In the genomic region with DNA sequence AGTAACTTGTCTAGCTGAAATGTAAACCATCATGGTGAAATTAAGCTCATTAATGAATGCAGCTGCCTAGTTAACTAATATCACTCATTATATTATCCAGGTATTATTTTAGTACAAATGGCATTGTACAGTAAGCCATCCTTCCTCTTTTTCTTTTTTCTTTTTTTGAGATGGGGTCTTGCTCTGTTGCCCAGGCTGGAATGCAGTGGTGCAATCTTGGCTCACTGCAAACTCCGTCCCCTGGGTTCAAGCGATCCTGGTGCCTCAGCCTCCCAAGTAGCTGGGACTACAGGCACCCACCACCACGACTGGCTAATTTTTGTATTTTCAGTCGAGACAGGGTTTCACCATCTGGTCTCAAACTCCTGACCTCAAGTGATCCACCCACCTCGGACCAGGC, we compare ENCODE assay signal across 10 cellular contexts. TPM values are rescaled to one million over a fixed set of nuclear protein-coding genes. Genes with fewer than 3 reads are reported as not detected.
A peak's percentile ranks its signal among the peaks of the same experiment; 100 is the strongest.
DNase-seq lines count a peak whose midpoint lies in the region; ATAC-seq, FAIRE-seq and TF ChIP-seq lines count a peak whose summit lies in the region.
"Not testable (repeated sequence)": the region's sequence is repeated elsewhere in the genome, so short reads cannot be mapped to it uniquely, and the experiment has no call there.
"Had no signal": no experiment of that assay in that cellular context is flagged by ENCODE, and none has a peak within 500 bp of the region (broad histone marks: within the 10 kb centered on the region; RNA-seq: fewer than 3 reads in every experiment).

No MANE protein-coding gene starts in this region.

- H3K9ac ChIP-seq in K562 (ENCODE audit: insufficient read depth in 1 of 2, low read depth in 2 of 2, low read length in 2 of 2): not testable (repeated sequence)

- in situ Hi-C loops in K562 (cut with MboI): not testable (repeated sequence)

- H3K9me1 ChIP-seq in K562 (ENCODE audit: control insufficient read depth, insufficient read depth, low read length): not testable (repeated sequence)

- not testable (repeated sequence) for BruUV-seq in K562 (replicated peaks; lab: Mats Ljungman, UMichigan)

- TF ChIP-seq EP300 in K562 (IDR thresholded peaks at IDR 0.05; ENCODE audit: low read length): not testable (repeated sequence)

- H3K27ac Mint-ChIP-seq in CD4-positive, alpha-beta T cell: peak overlapping the region; percentile 64
- H3K27ac Mint-ChIP-seq in T-cell: peak overlapping the region; percentile 91 to 93
- H3K27ac Mint-ChIP-seq in activated CD8-positive, alpha-beta memory T cell treated with anti-CD3 and anti-CD28 coated beads, Interleukin-2, amount 10 ng/mL, durations not matched to agents 7 days and 5 days: peak overlapping the region; percentile 24
- H3K27ac Mint-ChIP-seq in naive thymus-derived CD8-positive, alpha-beta T cell: peak overlapping the region; percentile 46 to 98 (median 63)

- peaks cover 28 to 45% of the 10 kb centered on the region in 2 experiments for H3K4me1 ChIP-seq in K562 (replicated peaks in 1 of 2; ENCODE audit: control insufficient read depth in 2 of 2, insufficient read depth in 2 of 2, low read length in 2 of 2)

- not testable (repeated sequence) for H3K27ac ChIP-seq in CD4-positive, alpha-beta T cell (ENCODE audit: low read depth, low read length); K562 (ENCODE audit: extremely low read depth, low read depth, low read length)

- intact Hi-C loops in CD4-positive, alpha-beta T cell (cut with DNase I, micrococcal nuclease); K562 (cut with micrococcal nuclease): not testable (repeated sequence)

- not testable (repeated sequence) for H3K4me2 ChIP-seq in K562 (ENCODE audit: insufficient read depth, low read length)

- not testable (repeated sequence) for H3K27me3 Mint-ChIP-seq in CD4-positive, alpha-beta T cell; T-cell; activated CD8-positive, alpha-beta memory T cell treated with anti-CD3 and anti-CD28 coated beads, Interleukin-2, amount 10 ng/mL, durations not matched to agents 7 days and 5 days; naive thymus-derived CD8-positive, alpha-beta T cell

- H3K4me1 Mint-ChIP-seq in CD4-positive, alpha-beta T cell (ENCODE audit: low read depth): peaks cover 58% of the 10 kb centered on the region
- peaks cover 62 to 80% (median 73%) of the 10 kb centered on the region in 3 donors for H3K4me1 Mint-ChIP-seq in T-cell
- peaks cover 78% of the 10 kb centered on the region for H3K4me1 Mint-ChIP-seq in activated CD8-positive, alpha-beta memory T cell treated with anti-CD3 and anti-CD28 coated beads, Interleukin-2, amount 10 ng/mL, durations not matched to agents 7 days and 5 days
- peaks cover 27 to 84% (median 80%) of the 10 kb centered on the region in 4 donors for H3K4me1 Mint-ChIP-seq in naive thymus-derived CD8-positive, alpha-beta T cell

- H2AFZ ChIP-seq in K562 (ENCODE audit: low read depth, low read length): not testable (repeated sequence)

- CTCF ChIA-PET in CD4-positive, alpha-beta T cell (lab: Charles Lee): interaction anchor here (1.2 to 2.9 kb wide), 2 partner anchors 10 to 39 kb away, joined by 3 to 10 read pairs; no protein-coding TSS in a partner anchor
- CTCF ChIA-PET in T-cell (lab: Charles Lee): interaction anchor here in 1 of 2 donors (0.7 kb wide), 1 partner anchor 409 kb away, joined by 3 read pairs; no protein-coding TSS in a partner anchor
- CTCF ChIA-PET in activated CD8-positive, alpha-beta memory T cell treated with anti-CD3 and anti-CD28 coated beads, Interleukin-2, amount 10 ng/mL, durations not matched to agents 7 days and 5 days (lab: Charles Lee): interaction anchor here (1.1 to 26.0 kb wide), 3 partner anchors 8 to 44 kb away, joined by 4 to 952 read pairs (median 931); partner anchors contain the start of genes ATP6V1G2, DDX39B, LST1 and LTB
- CTCF ChIA-PET in K562 (lab: Yijun Ruan, JAX; ENCODE audit: low intra/inter-chr PET ratio): not testable (repeated sequence)

- WGBS in K562 (ENCODE audit: insufficient coverage, low coverage, missing lambda C conversion rate): 53% methylated on average over 5 of the region's 5 CpGs

- TF ChIP-seq RAD21 in K562 (CRISPR knock-in tag; conservative IDR thresholded peaks at IDR 0.05 in 1 of 2, IDR thresholded peaks at IDR 0.05 in 1 of 2): not testable (repeated sequence)

- not testable (repeated sequence) for H3K36me3 Mint-ChIP-seq in CD4-positive, alpha-beta T cell (ENCODE audit: low read depth); T-cell; naive thymus-derived CD8-positive, alpha-beta T cell
- H3K36me3 Mint-ChIP-seq in activated CD8-positive, alpha-beta memory T cell treated with anti-CD3 and anti-CD28 coated beads, Interleukin-2, amount 10 ng/mL, durations not matched to agents 7 days and 5 days: peaks cover 25% of the 10 kb centered on the region

- H3K79me2 ChIP-seq in K562 (ENCODE audit: control insufficient read depth, insufficient read depth, low read length): not testable (repeated sequence)

- FAIRE-seq in K562 (lab: Jason Lieb, UNC): not testable (repeated sequence)

- not testable (repeated sequence) for H3K27me3 ChIP-seq in CD4-positive, alpha-beta T cell (ENCODE audit: control insufficient read depth, insufficient read depth, low read length); K562 (ENCODE audit: control insufficient read depth in 2 of 2, insufficient read depth in 2 of 2, low read length in 2 of 2)

- TF ChIP-seq CTCF in CD4-positive, alpha-beta T cell (IDR thresholded peaks at IDR 0.05); K562 (IDR thresholded peaks at IDR 0.05 in 2 of 3, conservative IDR thresholded peaks at IDR 0.05 in 1 of 3; ENCODE audit: insufficient read depth in 2 of 3, low read depth in 1 of 3, low read length in 3 of 3): not testable (repeated sequence)

- TF ChIP-seq POLR2A in K562 (conservative IDR thresholded peaks at IDR 0.05): not testable (repeated sequence)

- DNase-seq in CD4-positive, alpha-beta T cell; T-cell; activated CD8-positive, alpha-beta memory T cell treated with anti-CD3 and anti-CD28 coated beads, Interleukin-2, amount 10 ng/mL, durations not matched to agents 7 days and 5 days; K562 (ENCODE audit: extremely low read depth in 1 of 4, low spot score in 3 of 4); naive thymus-derived CD8-positive, alpha-beta T cell: not testable (repeated sequence)

- not testable (repeated sequence) for H3K9me3 ChIP-seq in CD4-positive, alpha-beta T cell (ENCODE audit: control insufficient read depth, low read length); K562 (replicated peaks; ENCODE audit: control insufficient read depth, insufficient read depth, low read depth, low read length)

- not testable (repeated sequence) for H3K4me3 Mint-ChIP-seq in CD4-positive, alpha-beta T cell; T-cell; activated CD8-positive, alpha-beta memory T cell treated with anti-CD3 and anti-CD28 coated beads, Interleukin-2, amount 10 ng/mL, durations not matched to agents 7 days and 5 days
- peak overlapping the region in 1 of 10 donors; percentile 2 for H3K4me3 Mint-ChIP-seq in naive thymus-derived CD8-positive, alpha-beta T cell

- H4K20me1 ChIP-seq in K562 (replicated peaks; ENCODE audit: control insufficient read depth, insufficient read depth, low read length): not testable (repeated sequence)

- not testable (repeated sequence) for H3K4me3 ChIP-seq in K562

- ATAC-seq in CD4-positive, alpha-beta T cell (ENCODE audit: poor library complexity); T-cell (replicated peaks in 1 of 4); activated CD8-positive, alpha-beta memory T cell treated with anti-CD3 and anti-CD28 coated beads, Interleukin-2, amount 10 ng/mL, durations not matched to agents 7 days and 5 days; K562; naive thymus-derived CD8-positive, alpha-beta T cell: not testable (repeated sequence)

- not testable (repeated sequence) for H3K36me3 ChIP-seq in K562 (ENCODE audit: control insufficient read depth, insufficient read depth, low read length)

- not testable (repeated sequence) for H3K9me3 Mint-ChIP-seq in CD4-positive, alpha-beta T cell; T-cell; activated CD8-positive, alpha-beta memory T cell treated with anti-CD3 and anti-CD28 coated beads, Interleukin-2, amount 10 ng/mL, durations not matched to agents 7 days and 5 days (ENCODE audit: low read depth); naive thymus-derived CD8-positive, alpha-beta T cell

- POLR2A ChIA-PET in CD4-positive, alpha-beta T cell (lab: Charles Lee): interaction anchor here (1.5 to 29.8 kb wide), 2 partner anchors 20 to 39 kb away, joined by 3 to 1160 read pairs; partner anchors contain the start of genes LST1, LTA, LTB and TNF
- POLR2A ChIA-PET in T-cell (lab: Charles Lee): not testable (repeated sequence)
- POLR2A ChIA-PET in K562 (lab: Yijun Ruan, JAX): interaction anchor here (2.4 kb wide), 1 partner anchor 49 kb away, joined by 8 read pairs; the partner anchor contains the start of gene DDX39B
- POLR2A ChIA-PET in naive thymus-derived CD8-positive, alpha-beta T cell (lab: Charles Lee): interaction anchor here (38.0 kb wide), 1 partner anchor 19 kb away, joined by 1584 read pairs; the partner anchor contains the start of genes LST1, LTA, LTB and TNF

RNA-seq across cellular contexts. Expression of gene NCR3, which starts 2.1 kb away (rescaled TPM):
- 1 to 10 TPM; 2.3 to 2.6 TPM for total RNA-seq in CD4-positive, alpha-beta T cell
- total RNA-seq in T-cell: 10 to 100 TPM; 13.6 to 38.0 (median 16.0) TPM
- 100 to 1,000 TPM; 137 to 152 TPM for total RNA-seq in activated CD8-positive, alpha-beta memory T cell treated with anti-CD3 and anti-CD28 coated beads, Interleukin-2, amount 10 ng/mL, durations not matched to agents 7 days and 5 days
- total RNA-seq in K562 (2011; cell fraction: chromatin; rRNA removed; ENCODE audit: low replicate concordance): 1.3 TPM in 1 of 2 replicates, not detected in the other
- 1.4 and 3.8 TPM in 2 replicates for total RNA-seq in K562 (2011; cell fraction: nucleolus; rRNA removed)
- total RNA-seq in K562 (2011; cell fraction: nucleoplasm; rRNA removed): 0.95 and 3.0 TPM in 2 replicates
- not detected in 2 replicates for total RNA-seq in K562 (2014; rRNA removed)
- 0.22 TPM in 2 replicates for total RNA-seq in K562 (2014; rRNA removed; fragmentation: Illumina TruSeq; extraction: Trizol)
- total RNA-seq in K562 (2015; rRNA removed; fragmentation: Illumina TruSeq; extraction: Trizol): 0.29 and 0.94 TPM in 2 replicates
- 0.67 and 0.86 TPM in 2 replicates for total RNA-seq in K562 (2021)
- polyA plus RNA-seq in K562 (2011; rRNA removed): 0.84 and 1.3 TPM in 2 replicates
- 1.1 and 3.3 TPM in 2 replicates for polyA plus RNA-seq in K562 (2011; cell fraction: cytosol; rRNA removed)
- 0.21 and 1.7 TPM in 2 replicates for polyA plus RNA-seq in K562 (2011; cell fraction: nucleus; rRNA removed)
- 1.5 TPM in 2 replicates for polyA plus RNA-seq in K562 (2012)
- 0.40 and 0.93 TPM in 2 replicates for polyA plus RNA-seq in K562 (2014; fragmentation: Illumina TruSeq; extraction: Trizol)
- polyA plus RNA-seq in K562 (2014; fragmentation: Nextera tagmentation; extraction: Ambion mirVana): 1 to 10 TPM; 1.3 to 1.9 TPM
- 0.84 and 0.88 TPM in 2 replicates for polyA plus RNA-seq in K562 (2014; rRNA removed)
- polyA minus RNA-seq in K562 (2011; rRNA and poly(A)+ RNA removed): 1.1 and 2.1 TPM in 2 replicates
- not detected in 2 replicates for polyA minus RNA-seq in K562 (2011; cell fraction: cytosol; rRNA and poly(A)+ RNA removed)
- polyA minus RNA-seq in K562 (2011; cell fraction: nucleus; rRNA and poly(A)+ RNA removed): not detected in 2 replicates
- total RNA-seq in naive thymus-derived CD8-positive, alpha-beta T cell: 1 to 10 TPM; 8.5 to 8.8 TPM
- 10 to 100 TPM; 54.3 to 86.3 (median 76.0) TPM for polyA plus RNA-seq in naive thymus-derived CD8-positive, alpha-beta T cell
- total RNA-seq: H1, IMR-90 had no signal
- polyA plus RNA-seq: AG04450, IMR-90, SK-N-SH had no signal

RNA-seq across cellular contexts. Expression of gene LST1, which starts 4.6 kb away (rescaled TPM):
- 10 to 100 TPM in 1 of 2 experiments, 1 to 10 TPM in 1; 8.9 to 10.3 TPM for total RNA-seq in CD4-positive, alpha-beta T cell
- total RNA-seq in T-cell (10 to 100 TPM; 13.4 to 28.0 (median 20.4) TPM), K562 (2014; rRNA removed) (0.49 and 0.82 TPM in 2 replicates), K562 (2014; rRNA removed; fragmentation: Illumina TruSeq; extraction: Trizol) (0.99 and 1.3 TPM in 2 replicates), K562 (2015; rRNA removed; fragmentation: Illumina TruSeq; extraction: Trizol) (7.6 and 7.8 TPM in 2 replicates), K562 (2021) (1.7 and 1.9 TPM in 2 replicates)
- total RNA-seq in activated CD8-positive, alpha-beta memory T cell treated with anti-CD3 and anti-CD28 coated beads, Interleukin-2, amount 10 ng/mL, durations not matched to agents 7 days and 5 days: 100 to 1,000 TPM in 1 of 2 experiments, 10 to 100 TPM in 1; 71.6 to 109 TPM
- 0.90 and 0.92 TPM in 2 replicates for total RNA-seq in K562 (2011; cell fraction: chromatin; rRNA removed; ENCODE audit: low replicate concordance)
- 0.79 and 0.83 TPM in 2 replicates for total RNA-seq in K562 (2011; cell fraction: nucleolus; rRNA removed)
- total RNA-seq in K562 (2011; cell fraction: nucleoplasm; rRNA removed): 0.59 and 1.4 TPM in 2 replicates
- polyA plus RNA-seq in K562 (2011; rRNA removed) (1.3 and 2.5 TPM in 2 replicates), K562 (2014; fragmentation: Illumina TruSeq; extraction: Trizol) (1.7 and 2.4 TPM in 2 replicates), K562 (2014; fragmentation: Nextera tagmentation; extraction: Ambion mirVana) (1 to 10 TPM; 1.8 to 2.0 TPM), K562 (2014; rRNA removed) (1.3 and 1.5 TPM in 2 replicates)
- polyA plus RNA-seq in K562 (2011; cell fraction: cytosol; rRNA removed): 2.3 and 3.4 TPM in 2 replicates
- 2.6 and 3.1 TPM in 2 replicates for polyA plus RNA-seq in K562 (2011; cell fraction: nucleus; rRNA removed)
- 4.1 and 10.4 TPM in 2 replicates for polyA plus RNA-seq in K562 (2012)
- polyA minus RNA-seq in K562 (2011; rRNA and poly(A)+ RNA removed): 1.8 and 1.9 TPM in 2 replicates
- polyA minus RNA-seq in K562 (2011; cell fraction: cytosol; rRNA and poly(A)+ RNA removed): 4.3 TPM in 1 of 2 replicates, not detected in the other
- polyA minus RNA-seq in K562 (2011; cell fraction: nucleus; rRNA and poly(A)+ RNA removed): 0.67 and 0.89 TPM in 2 replicates
- total RNA-seq in naive thymus-derived CD8-positive, alpha-beta T cell: 10 to 100 TPM; 13.7 to 19.1 TPM
- polyA plus RNA-seq in naive thymus-derived CD8-positive, alpha-beta T cell: 10 to 100 TPM; 13.4 to 18.0 (median 15.0) TPM
- total RNA-seq: H1, IMR-90, PC-3 had no signal
- polyA plus RNA-seq: AG04450, H1, IMR-90, SK-N-SH had no signal

RNA-seq across cellular contexts. Expression of gene LTB, which starts 8.5 kb away (rescaled TPM):
- 100 to 1,000 TPM; 239 to 244 TPM for total RNA-seq in CD4-positive, alpha-beta T cell
- total RNA-seq in T-cell (100 to 1,000 TPM; 398 to 926 (median 813) TPM), K562 (2014; rRNA removed) (not detected in 2 replicates), K562 (2014; rRNA removed; fragmentation: Illumina TruSeq; extraction: Trizol) (not detected in 2 replicates), K562 (2015; rRNA removed; fragmentation: Illumina TruSeq; extraction: Trizol) (0.30 TPM in 1 of 2 replicates, not detected in the other), K562 (2021) (0.51 and 1.0 TPM in 2 replicates)
- total RNA-seq in activated CD8-positive, alpha-beta memory T cell treated with anti-CD3 and anti-CD28 coated beads, Interleukin-2, amount 10 ng/mL, durations not matched to agents 7 days and 5 days: 100 to 1,000 TPM; 608 to 839 TPM
- not detected in 2 replicates for total RNA-seq in K562 (2011; cell fraction: chromatin; rRNA removed; ENCODE audit: low replicate concordance)
- total RNA-seq in K562 (2011; cell fraction: nucleolus; rRNA removed): not detected in 2 replicates
- total RNA-seq in K562 (2011; cell fraction: nucleoplasm; rRNA removed): not detected in 2 replicates
- polyA plus RNA-seq in K562 (2011; rRNA removed) (0.11 TPM in 1 of 2 replicates, not detected in the other), K562 (2014; fragmentation: Illumina TruSeq; extraction: Trizol) (not detected in 2 replicates), K562 (2014; fragmentation: Nextera tagmentation; extraction: Ambion mirVana) (not detected), K562 (2014; rRNA removed) (0.07 and 0.27 TPM in 2 replicates)
- 0.18 TPM in 1 of 2 replicates, not detected in the other for polyA plus RNA-seq in K562 (2011; cell fraction: cytosol; rRNA removed)
- polyA plus RNA-seq in K562 (2011; cell fraction: nucleus; rRNA removed): not detected in 2 replicates
- polyA plus RNA-seq in K562 (2012): 0.94 and 1.5 TPM in 2 replicates
- polyA minus RNA-seq in K562 (2011; rRNA and poly(A)+ RNA removed): not detected in 2 replicates
- polyA minus RNA-seq in K562 (2011; cell fraction: cytosol; rRNA and poly(A)+ RNA removed): not detected in 2 replicates
- polyA minus RNA-seq in K562 (2011; cell fraction: nucleus; rRNA and poly(A)+ RNA removed): 0.56 TPM in 1 of 2 replicates, not detected in the other
- total RNA-seq in naive thymus-derived CD8-positive, alpha-beta T cell: 100 to 1,000 TPM; 450 to 469 TPM
- 1,000 to 10,000 TPM in 2 of 3 donors, 100 to 1,000 TPM in 1; 707 to 1,760 (median 1,173) TPM for polyA plus RNA-seq in naive thymus-derived CD8-positive, alpha-beta T cell
- total RNA-seq: IMR-90 had no signal
- polyA plus RNA-seq: AG04450, IMR-90 had no signal

RNA-seq across cellular contexts. Expression of gene TNF, which starts 15.3 kb away (rescaled TPM):
- total RNA-seq in CD4-positive, alpha-beta T cell: 10 to 100 TPM; 33.1 to 34.2 TPM
- total RNA-seq in T-cell (10 to 100 TPM; 13.8 to 28.0 (median 25.0) TPM), K562 (2014; rRNA removed) (not detected in 2 replicates), K562 (2014; rRNA removed; fragmentation: Illumina TruSeq; extraction: Trizol) (not detected in 2 replicates), K562 (2015; rRNA removed; fragmentation: Illumina TruSeq; extraction: Trizol) (not detected in 2 replicates), K562 (2021) (0.36 and 0.40 TPM in 2 replicates)
- 10 to 100 TPM; 58.8 to 65.1 TPM for total RNA-seq in activated CD8-positive, alpha-beta memory T cell treated with anti-CD3 and anti-CD28 coated beads, Interleukin-2, amount 10 ng/mL, durations not matched to agents 7 days and 5 days
- not detected in 2 replicates for total RNA-seq in K562 (2011; cell fraction: chromatin; rRNA removed; ENCODE audit: low replicate concordance)
- not detected in 2 replicates for total RNA-seq in K562 (2011; cell fraction: nucleolus; rRNA removed)
- total RNA-seq in K562 (2011; cell fraction: nucleoplasm; rRNA removed): not detected in 2 replicates
- polyA plus RNA-seq in K562 (2011; rRNA removed) (not detected in 2 replicates), K562 (2014; fragmentation: Illumina TruSeq; extraction: Trizol) (not detected in 2 replicates), K562 (2014; fragmentation: Nextera tagmentation; extraction: Ambion mirVana) (not detected), K562 (2014; rRNA removed) (0.08 TPM in 1 of 2 replicates, not detected in the other)
- polyA plus RNA-seq in K562 (2011; cell fraction: cytosol; rRNA removed): 0.07 TPM in 1 of 2 replicates, not detected in the other
- polyA plus RNA-seq in K562 (2011; cell fraction: nucleus; rRNA removed): 0.26 TPM in 1 of 2 replicates, not detected in the other
- polyA plus RNA-seq in K562 (2012): 0.04 and 0.32 TPM in 2 replicates
- not detected in 2 replicates for polyA minus RNA-seq in K562 (2011; rRNA and poly(A)+ RNA removed)
- polyA minus RNA-seq in K562 (2011; cell fraction: cytosol; rRNA and poly(A)+ RNA removed): not detected in 2 replicates
- polyA minus RNA-seq in K562 (2011; cell fraction: nucleus; rRNA and poly(A)+ RNA removed): not detected in 2 replicates
- total RNA-seq in naive thymus-derived CD8-positive, alpha-beta T cell: 1 to 10 TPM; 2.1 to 2.3 TPM
- under 1 TPM; 0.11 to 0.53 (median 0.37) TPM for polyA plus RNA-seq in naive thymus-derived CD8-positive, alpha-beta T cell
- total RNA-seq: H1, IMR-90, PC-3 had no signal
- polyA plus RNA-seq: AG04450, H1, IMR-90, SK-N-SH had no signal

RNA-seq across cellular contexts. Expression of gene LTA, which starts 18.6 kb away (rescaled TPM):
- total RNA-seq in CD4-positive, alpha-beta T cell: 10 to 100 TPM; 15.4 to 16.7 TPM
- total RNA-seq in T-cell (10 to 100 TPM; 12.5 to 23.9 (median 17.9) TPM), K562 (2014; rRNA removed) (not detected in 2 replicates), K562 (2014; rRNA removed; fragmentation: Illumina TruSeq; extraction: Trizol) (not detected in 2 replicates), K562 (2015; rRNA removed; fragmentation: Illumina TruSeq; extraction: Trizol) (not detected in 2 replicates), K562 (2021) (0.80 and 0.87 TPM in 2 replicates)
- 10 to 100 TPM; 21.8 to 70.0 TPM for total RNA-seq in activated CD8-positive, alpha-beta memory T cell treated with anti-CD3 and anti-CD28 coated beads, Interleukin-2, amount 10 ng/mL, durations not matched to agents 7 days and 5 days
- total RNA-seq in K562 (2011; cell fraction: chromatin; rRNA removed; ENCODE audit: low replicate concordance): not detected in 2 replicates
- total RNA-seq in K562 (2011; cell fraction: nucleolus; rRNA removed): not detected in 2 replicates
- total RNA-seq in K562 (2011; cell fraction: nucleoplasm; rRNA removed): not detected in 2 replicates
- polyA plus RNA-seq in K562 (2011; rRNA removed) (not detected in 2 replicates), K562 (2014; fragmentation: Illumina TruSeq; extraction: Trizol) (not detected in 2 replicates), K562 (2014; fragmentation: Nextera tagmentation; extraction: Ambion mirVana) (not detected), K562 (2014; rRNA removed) (not detected in 2 replicates)
- not detected in 2 replicates for polyA plus RNA-seq in K562 (2011; cell fraction: cytosol; rRNA removed)
- polyA plus RNA-seq in K562 (2011; cell fraction: nucleus; rRNA removed): 0.07 and 0.11 TPM in 2 replicates
- polyA plus RNA-seq in K562 (2012): 0.17 TPM in 1 of 2 replicates, not detected in the other
- polyA minus RNA-seq in K562 (2011; rRNA and poly(A)+ RNA removed): not detected in 2 replicates
- not detected in 2 replicates for polyA minus RNA-seq in K562 (2011; cell fraction: cytosol; rRNA and poly(A)+ RNA removed)
- polyA minus RNA-seq in K562 (2011; cell fraction: nucleus; rRNA and poly(A)+ RNA removed): not detected in 2 replicates
- 10 to 100 TPM; 14.3 to 16.2 TPM for total RNA-seq in naive thymus-derived CD8-positive, alpha-beta T cell
- polyA plus RNA-seq in naive thymus-derived CD8-positive, alpha-beta T cell: 10 to 100 TPM; 11.0 to 40.1 (median 29.9) TPM
- total RNA-seq: H1, IMR-90, PC-3 had no signal
- polyA plus RNA-seq: AG04450, H1, IMR-90, SK-N-SH had no signal

Comparison
In these comparisons a context has a peak if more than half of its experiments do, and no peak if none do; other contexts are left out.
1. H3K27ac Mint-ChIP-seq: peak in every context shown above with its lines; median percentile 92 in T-cell; 64 in CD4-positive, alpha-beta T cell; 63 in naive thymus-derived CD8-positive, alpha-beta T cell; 24 in activated CD8-positive, alpha-beta memory T cell treated with anti-CD3 and anti-CD28 coated beads, Interleukin-2, amount 10 ng/mL, durations not matched to agents 7 days and 5 days.
2. RNA of gene LTB, which starts 8.5 kb away (total RNA-seq): 608 to 839 TPM in activated CD8-positive, alpha-beta memory T cell treated with anti-CD3 and anti-CD28 coated beads, Interleukin-2, amount 10 ng/mL, durations not matched to agents 7 days and 5 days, 398 to 926 TPM in T-cell, 450 to 469 TPM in naive thymus-derived CD8-positive, alpha-beta T cell and 239 to 244 TPM in CD4-positive, alpha-beta T cell; 0.30 to 1.0 TPM in K562; every median in the first group is over 100 times any median in the second.